In the genomic region with DNA sequence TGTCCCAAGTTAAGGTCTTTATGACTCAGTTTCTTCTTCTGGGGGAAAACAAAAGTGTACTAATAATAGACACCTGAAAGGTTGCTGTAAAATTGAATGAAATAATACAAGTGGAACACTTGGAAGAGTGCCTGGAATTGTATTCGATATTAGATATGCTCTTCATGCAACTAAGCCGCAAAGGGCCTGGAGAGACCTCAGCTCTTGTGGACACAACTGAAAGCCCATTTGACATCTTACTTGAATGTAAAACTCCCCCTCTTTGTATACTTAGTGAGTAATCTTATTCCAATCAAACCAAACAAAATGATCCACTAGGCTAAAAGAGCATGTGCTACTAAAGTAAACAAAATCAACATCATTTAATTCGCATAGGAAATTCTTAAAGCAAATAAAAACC, we compare ENCODE assay signal across 8 cellular contexts. TPM values are rescaled to one million over a fixed set of nuclear protein-coding genes. Genes with fewer than 3 reads are reported as not detected.
DNase-seq lines count a peak whose midpoint lies in the region; ATAC-seq and TF ChIP-seq lines count a peak whose summit lies in the region.

No MANE protein-coding gene starts in this region.

- no peak overlapping the region for H3K9ac ChIP-seq in iPS-20b (ENCODE audit: low read depth, low read length)

- no peaks in the 10 kb centered on the region for H3K27me3 Mint-ChIP-seq in activated naive CD4-positive, alpha-beta T cell treated with anti-CD3 and anti-CD28 coated beads, Interleukin-2, amount 50 U/mL, for 24 hours
- H3K27me3 Mint-ChIP-seq in activated CD8-positive, alpha-beta T cell treated with anti-CD3 and anti-CD28 coated beads for 36 hours, result no peaks in the 10 kb centered on the region

- no peaks in the 10 kb centered on the region for H3K36me3 Mint-ChIP-seq in activated naive CD4-positive, alpha-beta T cell treated with anti-CD3 and anti-CD28 coated beads, Interleukin-2, amount 50 U/mL, for 24 hours
- peaks cover 3% of the 10 kb centered on the region for H3K36me3 Mint-ChIP-seq in activated CD8-positive, alpha-beta T cell treated with anti-CD3 and anti-CD28 coated beads for 36 hours (ENCODE audit: low read depth)

- H3K36me3 ChIP-seq in iPS-20b (ENCODE audit: insufficient read depth, low read depth, low read length) (0 out of 2 replicates have a peak, but pooled peaks cover 5% of the 10 kb centered on the region), tibial nerve (no peaks in the 10 kb centered on the region)

- no peak for TF ChIP-seq CTCF in activated CD8-positive, alpha-beta T cell treated with anti-CD3 and anti-CD28 coated beads for 36 hours (IDR thresholded peaks at IDR 0.05)
- TF ChIP-seq CTCF in tibial nerve (IDR thresholded peaks at IDR 0.05), result no peak

- CTCF ChIA-PET in activated CD8-positive, alpha-beta T cell treated with anti-CD3 and anti-CD28 coated beads for 36 hours (lab: Charles Lee), result no interaction called here

- intact Hi-C loops in activated CD8-positive, alpha-beta T cell treated with anti-CD3 and anti-CD28 coated beads for 36 hours (cut with micrococcal nuclease), result loop anchor here (10.0 kb wide), 1 partner anchor 822 kb away; the partner anchor contains the start of gene PLRG1

- H3K9me3 ChIP-seq in iPS-20b (ENCODE audit: insufficient read depth, low read depth, low read length) (no peaks in the 10 kb centered on the region), tibial nerve (no peaks in the 10 kb centered on the region)

- POLR2A ChIA-PET in activated CD8-positive, alpha-beta T cell treated with anti-CD3 and anti-CD28 coated beads for 36 hours (lab: Charles Lee), result no interaction called here

- ATAC-seq in activated CD8-positive, alpha-beta T cell treated with anti-CD3 and anti-CD28 coated beads for 36 hours, result no peak

- H3K27ac ChIP-seq in iPS-20b (ENCODE audit: low read length) (no peak overlapping the region), tibial nerve (no peak overlapping the region)

- no peaks in the 10 kb centered on the region for H3K9me3 Mint-ChIP-seq in activated naive CD4-positive, alpha-beta T cell treated with anti-CD3 and anti-CD28 coated beads, Interleukin-2, amount 50 U/mL, for 24 hours
- H3K9me3 Mint-ChIP-seq in activated CD8-positive, alpha-beta T cell treated with anti-CD3 and anti-CD28 coated beads for 36 hours, result no peaks in the 10 kb centered on the region

- 58 to 63% methylated on average over 3 of the region's 3 CpGs for WGBS in tibial nerve, 2 donors

- peak overlapping the region; percentile 94; the same call in 1 of the 2 replicates for H3K4me3 ChIP-seq in iPS-20b (ENCODE audit: low read length)
- H3K4me3 ChIP-seq in tibial nerve, result peak overlapping the region; percentile 51 to 77 (median 58)

- H3K4me1 ChIP-seq in iPS-20b (ENCODE audit: insufficient read depth, low read length) (no peaks in the 10 kb centered on the region), tibial nerve (peaks cover 0 to 12% (median 2%) of the 10 kb centered on the region in 4 donors)

- peak overlapping the region; percentile 94 for H3K4me3 Mint-ChIP-seq in activated naive CD4-positive, alpha-beta T cell treated with anti-CD3 and anti-CD28 coated beads, Interleukin-2, amount 50 U/mL, for 24 hours
- H3K4me3 Mint-ChIP-seq in activated CD8-positive, alpha-beta T cell treated with anti-CD3 and anti-CD28 coated beads for 36 hours, result peak overlapping the region; percentile 82

- no peak for DNase-seq in activated naive CD4-positive, alpha-beta T cell treated with anti-CD3 and anti-CD28 coated beads, Interleukin-2, amount 50 U/mL, for 16 hours
- no peak for DNase-seq in activated CD8-positive, alpha-beta T cell treated with anti-CD3 and anti-CD28 coated beads for 36 hours
- DNase-seq in tibial nerve (ENCODE audit: low spot score in 2 of 2) (no peak), NOMO-1 treated with dmso at 0.1 percent for 144 hours (lab: John Stamatoyannopoulos, UW; ENCODE audit: unreplicated experiment) (no peak)
- no peak for DNase-seq in stimulated activated CD4-positive, alpha-beta T cell treated with anti-CD3 and anti-CD28 coated beads, Interleukin-4, amount 100 ng/mL, for 1 hour
- DNase-seq in activated CD4-positive, CD25-positive, alpha-beta regulatory T cell (lab: John Stamatoyannopoulos, UW), result no peak

- TF ChIP-seq POLR2A in tibial nerve (IDR thresholded peaks at IDR 0.05), result no peak

- H3K4me1 Mint-ChIP-seq in activated naive CD4-positive, alpha-beta T cell treated with anti-CD3 and anti-CD28 coated beads, Interleukin-2, amount 50 U/mL, for 24 hours, result peaks cover 15% of the 10 kb centered on the region
- H3K4me1 Mint-ChIP-seq in activated CD8-positive, alpha-beta T cell treated with anti-CD3 and anti-CD28 coated beads for 36 hours (ENCODE audit: low read depth), result peaks cover 18% of the 10 kb centered on the region

- no peak for TF ChIP-seq EP300 in tibial nerve (IDR thresholded peaks at IDR 0.05)

- H3K27ac Mint-ChIP-seq in activated naive CD4-positive, alpha-beta T cell treated with anti-CD3 and anti-CD28 coated beads, Interleukin-2, amount 50 U/mL, for 24 hours, result peak overlapping the region; percentile 35
- H3K27ac Mint-ChIP-seq in activated CD8-positive, alpha-beta T cell treated with anti-CD3 and anti-CD28 coated beads for 36 hours, result peak overlapping the region; percentile 90

- H3K27me3 ChIP-seq in iPS-20b (ENCODE audit: insufficient read depth, low read length) (peaks cover 9% of the 10 kb centered on the region; the same call in 1 of the 2 replicates), tibial nerve (no peaks in the 10 kb centered on the region)

RNA-seq across cellular contexts. Expression of gene MAP9, which starts 0.5 kb away (rescaled TPM):
- 1 to 10 TPM; 8.3 to 8.4 TPM for total RNA-seq in activated CD8-positive, alpha-beta T cell treated with anti-CD3 and anti-CD28 coated beads for 36 hours
- 10 to 100 TPM in 1 of 4 donors, 1 to 10 TPM in 3; 6.0 to 17.4 (median 8.8) TPM for total RNA-seq in tibial nerve
